Comparison of ENCODE assay signal across 8 cellular contexts in the genomic region with DNA sequence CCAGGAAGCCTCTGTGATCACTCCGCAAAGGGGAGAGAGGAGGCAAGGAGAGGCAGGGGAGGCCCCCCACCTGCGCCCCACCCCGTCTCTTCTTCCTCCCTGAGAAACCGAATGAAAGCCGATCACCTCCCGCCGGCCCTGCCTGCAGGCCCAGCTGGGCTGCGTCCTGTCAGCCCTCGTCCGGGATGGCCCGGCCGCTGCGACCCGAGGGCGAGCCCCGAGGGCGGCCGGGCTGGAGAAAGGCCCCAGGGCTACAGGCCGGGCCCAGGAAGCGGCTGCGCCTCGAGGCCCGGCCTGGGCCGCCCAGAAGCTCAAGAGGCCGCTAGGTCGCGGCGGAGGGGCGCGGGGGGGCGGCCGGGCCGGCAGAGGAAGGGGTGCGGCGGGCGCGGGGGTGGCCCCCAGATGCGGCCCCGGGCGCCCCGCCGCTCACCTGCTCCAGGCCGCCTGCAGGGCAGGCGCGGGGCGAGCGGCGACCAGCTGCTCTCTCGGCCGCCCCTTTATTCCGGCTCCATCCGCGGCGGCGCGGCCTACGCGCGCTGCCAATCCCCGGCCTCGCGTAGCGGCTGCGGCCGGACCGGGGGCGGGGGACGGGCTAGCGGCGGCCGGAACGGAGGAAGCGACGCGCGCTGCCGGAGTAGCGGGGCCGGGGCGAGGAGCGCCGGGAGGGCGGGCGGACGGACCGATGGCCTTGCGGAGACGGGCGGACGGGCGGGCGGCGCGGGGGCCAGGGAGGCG. TPM values are rescaled to one million over a fixed set of nuclear protein-coding genes. Genes with fewer than 3 reads are reported as not detected.
A peak's percentile ranks its signal among the peaks of the same experiment; 100 is the strongest.
DNase-seq lines count a peak whose midpoint lies in the region; ATAC-seq and TF ChIP-seq lines count a peak whose summit lies in the region.

TSS of gene ZNF319 (minus strand) at position 702 of the 735 bp plus-strand sequence. CDS start 2,407 bp downstream, outside the sequence.

- peaks cover 10% of the 10 kb centered on the region for H3K36me3 Mint-ChIP-seq in neural progenitor cell

- no peaks in the 10 kb centered on the region for H3K27me3 ChIP-seq in fibroblast of lung (ENCODE audit: control insufficient read depth, insufficient read depth, low read length)
- no peaks in the 10 kb centered on the region for H3K27me3 ChIP-seq in neural progenitor cell

- H3K9me3 ChIP-seq in fibroblast of lung (ENCODE audit: control insufficient read depth, insufficient read depth, low read depth, low read length) (no peaks in the 10 kb centered on the region), neural progenitor cell (ENCODE audit: low read depth) (no peaks in the 10 kb centered on the region)

- peak within 1 kb of the TSS; percentile 93 for H3K4me3 Mint-ChIP-seq in neural progenitor cell

- peaks cover 2% of the 10 kb centered on the region for H3K4me1 ChIP-seq in fibroblast of lung (ENCODE audit: control insufficient read depth, extremely low read depth, insufficient read depth, low read length)
- H3K4me1 ChIP-seq in neural progenitor cell: peaks cover 8% of the 10 kb centered on the region

- H3K4me2 ChIP-seq in fibroblast of lung (ENCODE audit: extremely low read depth, insufficient read depth, low read length): peak within 1 kb of the TSS; percentile 93
- H3K4me2 ChIP-seq in neural progenitor cell: peak within 1 kb of the TSS; percentile 90

- no peak for DNase-seq in AG04449 (ENCODE audit: low read depth, low spot score)
- DNase-seq in fibroblast of lung (ENCODE audit: low read depth in 2 of 2): peak in 1 of 2 donors; percentile 24
- peak; percentile 72 for DNase-seq in neural progenitor cell (ENCODE audit: low spot score)
- DNase-seq in NCI-H446 treated with DMSO at 0.1 percent for 48 hours (lab: John Stamatoyannopoulos, UW): no peak
- DNase-seq in HK-2 (ENCODE audit: unreplicated experiment): no peak

- peak within 1 kb of the TSS; percentile 64 for H3K27ac ChIP-seq in fibroblast of lung (ENCODE audit: insufficient read depth, low read length)
- no peak within 1 kb of the TSS for H3K27ac ChIP-seq in neural progenitor cell

- ATAC-seq in GM18907 (IDR thresholded peaks at IDR 0.05; ENCODE audit: unreplicated experiment): peak; percentile 23
- ATAC-seq in HG03103 (IDR thresholded peaks at IDR 0.05; ENCODE audit: low read depth, unreplicated experiment): peak; percentile 17

- peak within 1 kb of the TSS; percentile 93 for H3K4me3 ChIP-seq in AG04449 (ENCODE audit: low read depth, low read length)
- peak within 1 kb of the TSS; percentile 81 for H3K4me3 ChIP-seq in WI38 (ENCODE audit: low read depth, low read length)
- H3K4me3 ChIP-seq in fibroblast of lung (replicated peaks in 1 of 4; ENCODE audit: control extremely low read depth in 1 of 4, insufficient read depth in 1 of 4, low read depth in 3 of 4, low read length in 4 of 4): peak within 1 kb of the TSS; percentile 71 to 87 (median 84)
- peak within 1 kb of the TSS; percentile 62 for H3K4me3 ChIP-seq in neural progenitor cell

- TF ChIP-seq CTCF in AG04449 (IDR thresholded peaks at IDR 0.05; ENCODE audit: insufficient read depth, low read length, missing control alignments): no peak
- TF ChIP-seq CTCF in WI38 (IDR thresholded peaks at IDR 0.05; ENCODE audit: low read depth, low read length): no peak
- no peak for TF ChIP-seq CTCF in fibroblast of lung (conservative IDR thresholded peaks at IDR 0.05 in 1 of 2, IDR thresholded peaks at IDR 0.05 in 1 of 2; ENCODE audit: low read depth in 1 of 2, low read length in 2 of 2)
- peak; percentile 2 for TF ChIP-seq CTCF in neural progenitor cell (IDR thresholded peaks at IDR 0.05)

- H3K79me2 ChIP-seq in fibroblast of lung (ENCODE audit: control insufficient read depth, insufficient read depth, low read length) (peaks cover 3% of the 10 kb centered on the region), neural progenitor cell (ENCODE audit: low read depth) (no peaks in the 10 kb centered on the region)

- H3F3A ChIP-seq in neural progenitor cell (ENCODE audit: low read depth): peaks cover 31% of the 10 kb centered on the region

- POLR2A ChIA-PET in AG04449 (lab: Yijun Ruan, JAX): no interaction called here

- H3K9ac ChIP-seq in fibroblast of lung (ENCODE audit: insufficient read depth, low read length) (peak within 1 kb of the TSS; percentile 74), neural progenitor cell (peak within 1 kb of the TSS; percentile 89)

- H2AFZ ChIP-seq in fibroblast of lung (ENCODE audit: low read length) (peak within 1 kb of the TSS; percentile 93), neural progenitor cell (replicated peaks) (peak within 1 kb of the TSS; percentile 89)

- H3K36me3 ChIP-seq in fibroblast of lung (ENCODE audit: control insufficient read depth, insufficient read depth, low read length): peaks cover 16% of the 10 kb centered on the region
- H3K36me3 ChIP-seq in neural progenitor cell: no peaks in the 10 kb centered on the region

- no peaks in the 10 kb centered on the region for H4K20me1 ChIP-seq in fibroblast of lung (ENCODE audit: control insufficient read depth, extremely low read depth, insufficient read depth, low read length)
- H4K20me1 ChIP-seq in neural progenitor cell (ENCODE audit: low read depth): peaks cover 23% of the 10 kb centered on the region

- H3K4me1 Mint-ChIP-seq in neural progenitor cell: peaks cover 23% of the 10 kb centered on the region

- CTCF ChIA-PET in AG04449 (lab: Yijun Ruan, JAX): interaction anchor here (0.6 to 11.4 kb wide), 15 partner anchors 11 to 1639 kb away, joined by 3 to 161 read pairs (median 3); no protein-coding TSS in a partner anchor

- H3K27me3 Mint-ChIP-seq in neural progenitor cell (ENCODE audit: insufficient read depth, low read depth): peaks cover 5% of the 10 kb centered on the region

- no peak within 1 kb of the TSS for H3K27ac Mint-ChIP-seq in neural progenitor cell

- no peaks in the 10 kb centered on the region for H3K9me3 Mint-ChIP-seq in neural progenitor cell

RNA-seq across cellular contexts. Expression of gene ZNF319, which starts in this region (rescaled TPM):
- total RNA-seq in fibroblast of lung (2.8 and 4.1 TPM in 2 replicates), neural progenitor cell (ENCODE audit: low replicate concordance) (1.4 and 5.5 TPM in 2 replicates)
- 2.6 and 3.4 TPM in 2 replicates for polyA plus RNA-seq in fibroblast of lung
- polyA plus RNA-seq in fibroblast of lung (2012): 3.4 and 5.4 TPM in 2 replicates
- 7.5 and 18.7 TPM in 2 replicates for polyA minus RNA-seq in fibroblast of lung (ENCODE audit: low replicate concordance)
